ENCODE assay signal across 20 cellular contexts in the genomic region with DNA sequence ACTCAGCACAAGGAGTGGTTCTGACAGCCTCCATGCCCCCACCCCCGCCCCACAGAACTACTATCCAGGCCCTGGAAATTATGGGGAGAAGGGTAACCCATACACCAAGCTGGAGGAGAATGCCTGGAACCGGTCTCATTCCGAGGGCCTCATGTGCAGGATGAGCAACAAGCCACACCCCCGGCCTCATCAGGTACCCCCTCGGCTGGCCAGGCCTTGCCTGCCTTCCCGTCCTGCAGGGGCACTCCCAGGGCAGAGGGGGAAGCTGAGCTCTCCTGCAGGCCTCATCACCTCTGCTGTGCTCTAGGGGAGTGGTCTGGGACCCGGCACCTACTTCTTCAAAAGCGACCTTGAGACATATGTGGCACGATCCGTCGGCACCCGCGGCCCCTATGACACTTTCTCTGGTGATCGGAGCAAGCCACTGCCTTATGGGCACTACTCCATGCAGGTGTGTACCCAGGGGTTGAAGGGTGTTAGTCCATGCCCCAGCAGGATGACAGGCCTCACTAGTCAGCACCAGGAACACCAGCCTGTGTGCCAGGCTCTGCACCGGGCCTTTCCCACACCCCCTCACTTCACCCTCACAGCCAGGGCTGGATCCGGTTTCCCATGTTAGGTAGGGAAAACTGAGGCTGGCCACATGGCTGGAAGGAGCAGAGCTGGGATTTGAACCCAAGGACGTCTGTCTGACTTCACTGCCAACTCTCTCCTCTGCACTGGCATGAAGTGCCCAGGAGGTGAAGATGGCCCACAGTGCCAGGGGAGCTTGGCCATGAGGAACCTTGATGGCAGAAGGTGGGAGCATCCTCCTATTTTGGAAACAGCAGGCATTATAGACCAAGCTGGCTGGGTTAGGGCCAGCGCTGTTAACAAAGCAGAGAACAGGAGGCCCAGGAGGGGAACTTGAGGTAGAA. TPM values are rescaled to one million over a fixed set of nuclear protein-coding genes. Genes with fewer than 3 reads are reported as not detected.
DNase-seq lines count a peak whose midpoint lies in the region; ATAC-seq, FAIRE-seq and TF ChIP-seq lines count a peak whose summit lies in the region.
"Had no signal": no experiment of that assay in that cellular context is flagged by ENCODE, and none has a peak within 500 bp of the region (broad histone marks: within the 10 kb centered on the region; RNA-seq: fewer than 3 reads in every experiment).

No MANE protein-coding gene starts in this region.

- H3K36me3 ChIP-seq in H1 (ENCODE audit: control insufficient read depth in 2 of 4, insufficient read depth in 4 of 4, low read length in 3 of 4) (no peaks in the 10 kb centered on the region), tibial nerve (no peaks in the 10 kb centered on the region)
- H3K36me3 ChIP-seq: BE2C, MG63 had no signal

- no peak for TF ChIP-seq POLR2A in GM12892 (IDR thresholded peaks at IDR 0.05; ENCODE audit: low read depth, low read length)
- no peak for TF ChIP-seq POLR2A in H1 (IDR thresholded peaks at IDR 0.05; ENCODE audit: control extremely low read depth in 1 of 2, low read depth in 2 of 2, low read length in 2 of 2)
- TF ChIP-seq POLR2A in tibial nerve (IDR thresholded peaks at IDR 0.05) = no peak

- intact Hi-C loops in posterior vena cava (cut with DNase I) = loop anchor here (5.0 to 10.0 kb wide), 2 partner anchors 317 to 465 kb away; no protein-coding TSS in a partner anchor

- H3K4ac ChIP-seq in H1 (replicated peaks; ENCODE audit: insufficient read length, low read depth, low read length) = no peak overlapping the region

- 83% methylated on average over 18 of the region's 18 CpGs; no CpG with 5 or more reads in 1 of the 2 experiments for WGBS in H1 (ENCODE audit: extremely low coverage in 1 of 2, insufficient coverage in 1 of 2, insufficient read length in 1 of 2, insufficient replicate concordance in 2 of 2, low coverage in 1 of 2, low lambda C conversion rate in 2 of 2, missing lambda C conversion rate in 1 of 2), 2 experiments
- WGBS in tibial nerve, 2 donors = 82% methylated on average over 13 to 16 of the region's 18 CpGs

- no peak overlapping the region for H3K56ac ChIP-seq in H1 (replicated peaks; ENCODE audit: insufficient read length, low read depth, low read length)

- H2BK20ac ChIP-seq in H1 (ENCODE audit: low read length) = 0 out of 2 replicates have a peak overlapping the region, but pooled peaks have one; percentile 11

- ATAC-seq in GM21576 (IDR thresholded peaks at IDR 0.05; ENCODE audit: unreplicated experiment) = no peak
- ATAC-seq: CD8-positive, alpha-beta T cell; HepG2; Panc1 had no signal

- FAIRE-seq in GM12892 (lab: Jason Lieb, UNC) (peak; percentile 67), H1 (lab: Jason Lieb, UNC) (no peak)
- FAIRE-seq: HepG2 had no signal

- no peak overlapping the region for H3K23ac ChIP-seq in H1 (ENCODE audit: insufficient read length)

- H2BK120ac ChIP-seq in H1 (replicated peaks; ENCODE audit: low read depth, low read length) = no peak overlapping the region

- no peaks in the 10 kb centered on the region; the same call in 1 of the 2 replicates for H3K23me2 ChIP-seq in H1 (ENCODE audit: low read depth, low read length)

- no peak overlapping the region for H4K8ac ChIP-seq in H1 (ENCODE audit: extremely low read depth, insufficient read depth, low read length)

- H2AK5ac ChIP-seq in H1 (ENCODE audit: low read depth, low read length) = peak overlapping the region; percentile 68; the same call in 1 of the 2 replicates

- TF ChIP-seq CTCF in H1 (IDR thresholded peaks at IDR 0.05; ENCODE audit: control extremely low read depth in 1 of 3, insufficient read depth in 1 of 3, low read depth in 1 of 3, low read length in 3 of 3) (no peak), tibial nerve (IDR thresholded peaks at IDR 0.05) (no peak)

- no peak for DNase-seq in GM12892 (ENCODE audit: insufficient read length)
- no peak for DNase-seq in HEK293T (ENCODE audit: extremely low spot score)
- peak in 1 of 2 experiments; percentile 45 for DNase-seq in H1 (ENCODE audit: low read depth in 1 of 2, low spot score in 2 of 2)
- DNase-seq in posterior vena cava (ENCODE audit: low spot score) = peak; percentile 68
- no peak for DNase-seq in NCI-H524 treated with DMSO at 0.1 percent for 48 hours (lab: John Stamatoyannopoulos, UW)
- no peak for DNase-seq in tibial nerve (ENCODE audit: low spot score in 2 of 2)
- DNase-seq in NCI-H526 (lab: John Stamatoyannopoulos, UW) = no peak
- DNase-seq: BE2C, MG63, NCI-H1092 treated with DMSO at 0.1 percent for 48 hours, NCI-H1694 treated with DMSO at 0.1 percent for 48 hours, NCI-H774, Right ventricle myocardium superior had no signal

- TF ChIP-seq EP300 in H1 (IDR thresholded peaks at IDR 0.05; ENCODE audit: borderline replicate concordance in 1 of 2, low read depth in 2 of 2, low read length in 2 of 2) (no peak), tibial nerve (IDR thresholded peaks at IDR 0.05) (no peak)

- peak overlapping the region; percentile 71; the same call in 1 of the 2 replicates for H2BK12ac ChIP-seq in H1 (ENCODE audit: low read depth, low read length)

- H3K79me2 ChIP-seq in H1 (ENCODE audit: control insufficient read depth in 1 of 2, insufficient read depth in 2 of 2, low read length in 2 of 2) = no peaks in the 10 kb centered on the region

- no peak overlapping the region for H3K4me2 ChIP-seq in H1 (ENCODE audit: insufficient read depth in 1 of 2, low read depth in 2 of 2, low read length in 2 of 2)

- no peaks in the 10 kb centered on the region; a peak in 2 of 7 replicates for H3K27me3 ChIP-seq in H1 (replicated peaks in 1 of 4; ENCODE audit: control insufficient read depth in 3 of 4, extremely low read depth in 1 of 4, insufficient read depth in 3 of 4, low read length in 3 of 4)
- no peaks in the 10 kb centered on the region for H3K27me3 ChIP-seq in tibial nerve
- H3K27me3 ChIP-seq: BE2C, MG63 had no signal

- H3K27ac ChIP-seq in H1 (ENCODE audit: low read depth, low read length) = no peak overlapping the region
- no peak overlapping the region for H3K27ac ChIP-seq in tibial nerve

- peaks cover 4 to 29% (median 18%) of the 10 kb centered on the region in 4 experiments for H3K4me1 ChIP-seq in H1 (replicated peaks in 1 of 4; ENCODE audit: control insufficient read depth in 3 of 4, insufficient read depth in 4 of 4, low read length in 3 of 4)
- no peaks in the 10 kb centered on the region for H3K4me1 ChIP-seq in tibial nerve
- H3K4me1 ChIP-seq: BE2C had no signal

- peak overlapping the region; percentile 44 for H4K91ac ChIP-seq in H1 (replicated peaks; ENCODE audit: insufficient read length, low read length)

- H3K79me1 ChIP-seq in H1 (ENCODE audit: low read depth, low read length) = no peaks in the 10 kb centered on the region

- CTCF ChIA-PET in HEK293T (lab: Yijun Ruan, JAX) (interaction anchor here (0.6 kb wide), 1 partner anchor 559 kb away, joined by 8 read pairs; no protein-coding TSS in a partner anchor), H1 (lab: Charles Lee; ENCODE audit: partially characterized antibody) (interaction anchor here (0.6 to 3.5 kb wide), 15 partner anchors 10 to 346 kb away, joined by 3 to 22 read pairs (median 4); partner anchors contain the start of gene TTC22)

- no peak overlapping the region for H3K18ac ChIP-seq in H1 (ENCODE audit: extremely low read depth, low read length)

- H3K9ac ChIP-seq in H1 (replicated peaks in 1 of 4; ENCODE audit: extremely low read depth in 1 of 4, low read depth in 3 of 4, low read length in 3 of 4) = no peak overlapping the region

- H3K4me3 ChIP-seq in H1 (ENCODE audit: extremely low read depth in 1 of 4, insufficient read depth in 2 of 4, low read depth in 3 of 4, low read length in 4 of 4) = no peak overlapping the region
- H3K4me3 ChIP-seq in tibial nerve = no peak overlapping the region
- H3K4me3 ChIP-seq: MG63 had no signal

- no peak overlapping the region for H4K5ac ChIP-seq in H1 (ENCODE audit: insufficient read length, low read depth, low read length)

- POLR2A ChIA-PET in HEK293T (lab: Yijun Ruan, JAX) = no interaction called here
- POLR2A ChIA-PET in H1 (lab: Charles Lee; ENCODE audit: partially characterized antibody) = no interaction called here

- H4K20me1 ChIP-seq in H1 (replicated peaks in 1 of 2; ENCODE audit: control insufficient read depth in 1 of 2, insufficient read depth in 2 of 2, low read length in 2 of 2) = no peaks in the 10 kb centered on the region

- no peak for TF ChIP-seq RAD21 in H1 (IDR thresholded peaks at IDR 0.05 in 1 of 2, conservative IDR thresholded peaks at IDR 0.05 in 1 of 2; ENCODE audit: low read depth in 2 of 2, low read length in 2 of 2)

- H2BK15ac ChIP-seq in H1 (ENCODE audit: low read length) = no peak overlapping the region

- H2AFZ ChIP-seq in H1 (ENCODE audit: low read length) = no peak overlapping the region

- H3K14ac ChIP-seq in H1 (ENCODE audit: insufficient read length) = no peak overlapping the region

- H3K9me3 ChIP-seq in H1 (ENCODE audit: insufficient read depth in 2 of 2, low read depth in 1 of 2, low read length in 1 of 2) (no peaks in the 10 kb centered on the region), tibial nerve (no peaks in the 10 kb centered on the region)
- H3K9me3 ChIP-seq: BE2C, MG63 had no signal

- no peak overlapping the region for H2BK5ac ChIP-seq in H1 (ENCODE audit: low read depth, low read length)

RNA-seq across cellular contexts. Expression of gene TTC22, which starts 10.9 kb away (rescaled TPM):
- polyA plus RNA-seq in GM12892 (2012; ENCODE audit: missing spikeins) = 0.53 TPM
- 1.1 and 1.6 TPM in 2 replicates for total RNA-seq in H1 (2021; fragmentation: NEBNext Ultra II Directional; extraction: Animal tissue kit (Norgen Biotek cat#: 25700))
- 1.00 and 1.7 TPM in 2 replicates for polyA plus RNA-seq in H1 (2011; rRNA removed)
- polyA plus RNA-seq in H1 (2011; cell fraction: cytosol; rRNA removed) = 1.4 TPM
- polyA plus RNA-seq in H1 (2011; cell fraction: nucleus; rRNA removed) = 2.3 TPM
- 0.83 to 0.94 TPM (median 0.94 TPM) in 4 replicates for polyA plus RNA-seq in H1 (2012, experiment 1 of 2)
- 0.43 TPM for polyA plus RNA-seq in H1 (2012, experiment 2 of 2)
- 0.83 TPM for polyA plus RNA-seq in H1 (2013, experiment 1 of 2)
- 0.70 TPM for polyA plus RNA-seq in H1 (2013, experiment 2 of 2)
- polyA minus RNA-seq in H1 (2011; rRNA and poly(A)+ RNA removed) = 0.49 and 0.79 TPM in 2 replicates
- polyA minus RNA-seq in H1 (2011; cell fraction: cytosol; rRNA and poly(A)+ RNA removed) = 0.66 TPM
- 0.80 TPM for polyA minus RNA-seq in H1 (2011; cell fraction: nucleus; rRNA and poly(A)+ RNA removed)
- total RNA-seq in posterior vena cava (under 1 TPM in 1 of 2 donors, not detected in 1; 0.05 TPM), tibial nerve (not detected)
- total RNA-seq: Daoy, H4, HepG2, Right ventricle myocardium superior had no signal
- polyA plus RNA-seq: AG04450, HepG2 had no signal

RNA-seq across cellular contexts. Expression of gene PARS2, which starts 47.7 kb away (rescaled TPM):
- 3.2 TPM for polyA plus RNA-seq in GM12892 (2012; ENCODE audit: missing spikeins)
- 10.0 and 10.4 TPM in 2 replicates for total RNA-seq in H1 (2021; fragmentation: NEBNext Ultra II Directional; extraction: Animal tissue kit (Norgen Biotek cat#: 25700))
- 8.9 and 11.8 TPM in 2 replicates for polyA plus RNA-seq in H1 (2011; rRNA removed)
- polyA plus RNA-seq in H1 (2011; cell fraction: cytosol; rRNA removed) = 8.8 TPM
- 7.3 TPM for polyA plus RNA-seq in H1 (2011; cell fraction: nucleus; rRNA removed)
- 9.4 to 12.3 TPM (median 11.0 TPM) in 4 replicates for polyA plus RNA-seq in H1 (2012, experiment 1 of 2)
- 14.0 TPM for polyA plus RNA-seq in H1 (2012, experiment 2 of 2)
- 6.6 TPM for polyA plus RNA-seq in H1 (2013, experiment 1 of 2)
- polyA plus RNA-seq in H1 (2013, experiment 2 of 2) = 6.2 TPM
- 13.0 and 15.7 TPM in 2 replicates for polyA minus RNA-seq in H1 (2011; rRNA and poly(A)+ RNA removed)
- polyA minus RNA-seq in H1 (2011; cell fraction: cytosol; rRNA and poly(A)+ RNA removed) = 7.8 TPM
- 7.3 TPM for polyA minus RNA-seq in H1 (2011; cell fraction: nucleus; rRNA and poly(A)+ RNA removed)
- total RNA-seq in posterior vena cava (1 to 10 TPM; 2.3 to 2.8 TPM), tibial nerve (10 to 100 TPM in 1 of 4 donors, 1 to 10 TPM in 3; 3.3 to 11.4 (median 5.4) TPM)
- total RNA-seq: CD8-positive, alpha-beta T cell had no signal
